In the genomic region with DNA sequence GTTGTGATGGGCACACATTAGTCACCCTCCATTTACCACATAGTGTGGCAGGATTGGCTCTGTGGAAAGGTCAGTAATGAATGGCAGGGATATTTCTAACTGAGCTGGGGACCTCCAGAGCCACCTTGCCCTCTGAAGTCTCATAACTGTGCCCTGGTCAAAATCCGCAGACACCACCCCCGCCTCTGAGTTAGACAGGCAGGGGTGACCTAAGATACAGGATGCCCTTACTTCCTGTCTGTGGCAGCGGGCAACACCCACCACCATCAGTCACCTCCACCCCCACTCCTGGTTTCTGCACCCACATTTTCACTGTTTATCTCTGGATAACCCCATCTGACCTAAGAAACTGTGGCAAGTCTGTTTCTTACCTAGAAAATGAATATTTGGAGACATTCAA, we compare ENCODE assay signal across 2 cellular contexts.
TF ChIP-seq lines count a peak whose summit lies in the region.

No MANE protein-coding gene starts in this region.

TF ChIP-seq in WTC11, 78 proteins besides CTCF, POLR2A, EP300 and RAD21:
- TF ChIP-seq ZNF232 (CRISPR knock-in tag; IDR thresholded peaks at IDR 0.05) (no peak), CREM (CRISPR knock-in tag; IDR thresholded peaks at IDR 0.05) (no peak), ZNF671 (CRISPR knock-in tag; IDR thresholded peaks at IDR 0.05) (no peak), JUN (CRISPR knock-in tag; IDR thresholded peaks at IDR 0.05) (no peak)
- TF ChIP-seq, protein P1, sequence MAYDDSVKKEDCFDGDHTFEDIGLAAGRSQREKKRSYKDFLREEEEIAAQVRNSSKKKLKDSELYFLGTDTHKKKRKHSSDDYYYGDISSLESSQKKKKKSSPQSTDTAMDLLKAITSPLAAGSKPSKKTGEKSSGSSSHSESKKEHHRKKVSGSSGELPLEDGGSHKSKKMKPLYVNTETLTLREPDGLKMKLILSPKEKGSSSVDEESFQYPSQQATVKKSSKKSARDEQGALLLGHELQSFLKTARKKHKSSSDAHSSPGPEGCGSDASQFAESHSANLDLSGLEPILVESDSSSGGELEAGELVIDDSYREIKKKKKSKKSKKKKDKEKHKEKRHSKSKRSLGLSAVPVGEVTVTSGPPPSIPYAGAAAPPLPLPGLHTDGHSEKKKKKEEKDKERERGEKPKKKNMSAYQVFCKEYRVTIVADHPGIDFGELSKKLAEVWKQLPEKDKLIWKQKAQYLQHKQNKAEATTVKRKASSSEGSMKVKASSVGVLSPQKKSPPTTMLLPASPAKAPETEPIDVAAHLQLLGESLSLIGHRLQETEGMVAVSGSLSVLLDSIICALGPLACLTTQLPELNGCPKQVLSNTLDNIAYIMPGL (CRISPR knock-in tag; IDR thresholded peaks at IDR 0.05): no peak
- TF ChIP-seq, protein P2, sequence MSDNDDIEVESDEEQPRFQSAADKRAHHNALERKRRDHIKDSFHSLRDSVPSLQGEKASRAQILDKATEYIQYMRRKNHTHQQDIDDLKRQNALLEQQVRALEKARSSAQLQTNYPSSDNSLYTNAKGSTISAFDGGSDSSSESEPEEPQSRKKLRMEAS (CRISPR knock-in tag; IDR thresholded peaks at IDR 0.05): no peak
- TF ChIP-seq, protein P3, sequence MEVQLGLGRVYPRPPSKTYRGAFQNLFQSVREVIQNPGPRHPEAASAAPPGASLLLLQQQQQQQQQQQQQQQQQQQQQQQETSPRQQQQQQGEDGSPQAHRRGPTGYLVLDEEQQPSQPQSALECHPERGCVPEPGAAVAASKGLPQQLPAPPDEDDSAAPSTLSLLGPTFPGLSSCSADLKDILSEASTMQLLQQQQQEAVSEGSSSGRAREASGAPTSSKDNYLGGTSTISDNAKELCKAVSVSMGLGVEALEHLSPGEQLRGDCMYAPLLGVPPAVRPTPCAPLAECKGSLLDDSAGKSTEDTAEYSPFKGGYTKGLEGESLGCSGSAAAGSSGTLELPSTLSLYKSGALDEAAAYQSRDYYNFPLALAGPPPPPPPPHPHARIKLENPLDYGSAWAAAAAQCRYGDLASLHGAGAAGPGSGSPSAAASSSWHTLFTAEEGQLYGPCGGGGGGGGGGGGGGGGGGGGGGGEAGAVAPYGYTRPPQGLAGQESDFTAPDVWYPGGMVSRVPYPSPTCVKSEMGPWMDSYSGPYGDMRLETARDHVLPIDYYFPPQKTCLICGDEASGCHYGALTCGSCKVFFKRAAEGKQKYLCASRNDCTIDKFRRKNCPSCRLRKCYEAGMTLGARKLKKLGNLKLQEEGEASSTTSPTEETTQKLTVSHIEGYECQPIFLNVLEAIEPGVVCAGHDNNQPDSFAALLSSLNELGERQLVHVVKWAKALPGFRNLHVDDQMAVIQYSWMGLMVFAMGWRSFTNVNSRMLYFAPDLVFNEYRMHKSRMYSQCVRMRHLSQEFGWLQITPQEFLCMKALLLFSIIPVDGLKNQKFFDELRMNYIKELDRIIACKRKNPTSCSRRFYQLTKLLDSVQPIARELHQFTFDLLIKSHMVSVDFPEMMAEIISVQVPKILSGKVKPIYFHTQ (CRISPR knock-in tag; IDR thresholded peaks at IDR 0.05): no peak
- TF ChIP-seq, protein P4, sequence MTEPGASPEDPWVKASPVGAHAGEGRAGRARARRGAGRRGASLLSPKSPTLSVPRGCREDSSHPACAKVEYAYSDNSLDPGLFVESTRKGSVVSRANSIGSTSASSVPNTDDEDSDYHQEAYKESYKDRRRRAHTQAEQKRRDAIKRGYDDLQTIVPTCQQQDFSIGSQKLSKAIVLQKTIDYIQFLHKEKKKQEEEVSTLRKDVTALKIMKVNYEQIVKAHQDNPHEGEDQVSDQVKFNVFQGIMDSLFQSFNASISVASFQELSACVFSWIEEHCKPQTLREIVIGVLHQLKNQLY (CRISPR knock-in tag; IDR thresholded peaks at IDR 0.05): no peak

TF ChIP-seq in H1, 55 proteins besides CTCF, POLR2A, EP300 and RAD21:
- TF ChIP-seq SP4 (IDR thresholded peaks at IDR 0.05; ENCODE audit: low read length) (no peak), EGR1 (IDR thresholded peaks at IDR 0.05; ENCODE audit: borderline replicate concordance, low read depth, low read length) (no peak), CHD2 (IDR thresholded peaks at IDR 0.05; ENCODE audit: low read length) (no peak), TBP (IDR thresholded peaks at IDR 0.05; ENCODE audit: low read depth, low read length) (no peak), KDM5A (IDR thresholded peaks at IDR 0.05; ENCODE audit: low read length) (no peak), TAF1 (IDR thresholded peaks at IDR 0.05; ENCODE audit: low read depth, low read length) (no peak)
- TF ChIP-seq, protein P5, sequence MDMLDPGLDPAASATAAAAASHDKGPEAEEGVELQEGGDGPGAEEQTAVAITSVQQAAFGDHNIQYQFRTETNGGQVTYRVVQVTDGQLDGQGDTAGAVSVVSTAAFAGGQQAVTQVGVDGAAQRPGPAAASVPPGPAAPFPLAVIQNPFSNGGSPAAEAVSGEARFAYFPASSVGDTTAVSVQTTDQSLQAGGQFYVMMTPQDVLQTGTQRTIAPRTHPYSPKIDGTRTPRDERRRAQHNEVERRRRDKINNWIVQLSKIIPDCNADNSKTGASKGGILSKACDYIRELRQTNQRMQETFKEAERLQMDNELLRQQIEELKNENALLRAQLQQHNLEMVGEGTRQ (IDR thresholded peaks at IDR 0.05; ENCODE audit: low read length): no peak
- TF ChIP-seq, protein P6, sequence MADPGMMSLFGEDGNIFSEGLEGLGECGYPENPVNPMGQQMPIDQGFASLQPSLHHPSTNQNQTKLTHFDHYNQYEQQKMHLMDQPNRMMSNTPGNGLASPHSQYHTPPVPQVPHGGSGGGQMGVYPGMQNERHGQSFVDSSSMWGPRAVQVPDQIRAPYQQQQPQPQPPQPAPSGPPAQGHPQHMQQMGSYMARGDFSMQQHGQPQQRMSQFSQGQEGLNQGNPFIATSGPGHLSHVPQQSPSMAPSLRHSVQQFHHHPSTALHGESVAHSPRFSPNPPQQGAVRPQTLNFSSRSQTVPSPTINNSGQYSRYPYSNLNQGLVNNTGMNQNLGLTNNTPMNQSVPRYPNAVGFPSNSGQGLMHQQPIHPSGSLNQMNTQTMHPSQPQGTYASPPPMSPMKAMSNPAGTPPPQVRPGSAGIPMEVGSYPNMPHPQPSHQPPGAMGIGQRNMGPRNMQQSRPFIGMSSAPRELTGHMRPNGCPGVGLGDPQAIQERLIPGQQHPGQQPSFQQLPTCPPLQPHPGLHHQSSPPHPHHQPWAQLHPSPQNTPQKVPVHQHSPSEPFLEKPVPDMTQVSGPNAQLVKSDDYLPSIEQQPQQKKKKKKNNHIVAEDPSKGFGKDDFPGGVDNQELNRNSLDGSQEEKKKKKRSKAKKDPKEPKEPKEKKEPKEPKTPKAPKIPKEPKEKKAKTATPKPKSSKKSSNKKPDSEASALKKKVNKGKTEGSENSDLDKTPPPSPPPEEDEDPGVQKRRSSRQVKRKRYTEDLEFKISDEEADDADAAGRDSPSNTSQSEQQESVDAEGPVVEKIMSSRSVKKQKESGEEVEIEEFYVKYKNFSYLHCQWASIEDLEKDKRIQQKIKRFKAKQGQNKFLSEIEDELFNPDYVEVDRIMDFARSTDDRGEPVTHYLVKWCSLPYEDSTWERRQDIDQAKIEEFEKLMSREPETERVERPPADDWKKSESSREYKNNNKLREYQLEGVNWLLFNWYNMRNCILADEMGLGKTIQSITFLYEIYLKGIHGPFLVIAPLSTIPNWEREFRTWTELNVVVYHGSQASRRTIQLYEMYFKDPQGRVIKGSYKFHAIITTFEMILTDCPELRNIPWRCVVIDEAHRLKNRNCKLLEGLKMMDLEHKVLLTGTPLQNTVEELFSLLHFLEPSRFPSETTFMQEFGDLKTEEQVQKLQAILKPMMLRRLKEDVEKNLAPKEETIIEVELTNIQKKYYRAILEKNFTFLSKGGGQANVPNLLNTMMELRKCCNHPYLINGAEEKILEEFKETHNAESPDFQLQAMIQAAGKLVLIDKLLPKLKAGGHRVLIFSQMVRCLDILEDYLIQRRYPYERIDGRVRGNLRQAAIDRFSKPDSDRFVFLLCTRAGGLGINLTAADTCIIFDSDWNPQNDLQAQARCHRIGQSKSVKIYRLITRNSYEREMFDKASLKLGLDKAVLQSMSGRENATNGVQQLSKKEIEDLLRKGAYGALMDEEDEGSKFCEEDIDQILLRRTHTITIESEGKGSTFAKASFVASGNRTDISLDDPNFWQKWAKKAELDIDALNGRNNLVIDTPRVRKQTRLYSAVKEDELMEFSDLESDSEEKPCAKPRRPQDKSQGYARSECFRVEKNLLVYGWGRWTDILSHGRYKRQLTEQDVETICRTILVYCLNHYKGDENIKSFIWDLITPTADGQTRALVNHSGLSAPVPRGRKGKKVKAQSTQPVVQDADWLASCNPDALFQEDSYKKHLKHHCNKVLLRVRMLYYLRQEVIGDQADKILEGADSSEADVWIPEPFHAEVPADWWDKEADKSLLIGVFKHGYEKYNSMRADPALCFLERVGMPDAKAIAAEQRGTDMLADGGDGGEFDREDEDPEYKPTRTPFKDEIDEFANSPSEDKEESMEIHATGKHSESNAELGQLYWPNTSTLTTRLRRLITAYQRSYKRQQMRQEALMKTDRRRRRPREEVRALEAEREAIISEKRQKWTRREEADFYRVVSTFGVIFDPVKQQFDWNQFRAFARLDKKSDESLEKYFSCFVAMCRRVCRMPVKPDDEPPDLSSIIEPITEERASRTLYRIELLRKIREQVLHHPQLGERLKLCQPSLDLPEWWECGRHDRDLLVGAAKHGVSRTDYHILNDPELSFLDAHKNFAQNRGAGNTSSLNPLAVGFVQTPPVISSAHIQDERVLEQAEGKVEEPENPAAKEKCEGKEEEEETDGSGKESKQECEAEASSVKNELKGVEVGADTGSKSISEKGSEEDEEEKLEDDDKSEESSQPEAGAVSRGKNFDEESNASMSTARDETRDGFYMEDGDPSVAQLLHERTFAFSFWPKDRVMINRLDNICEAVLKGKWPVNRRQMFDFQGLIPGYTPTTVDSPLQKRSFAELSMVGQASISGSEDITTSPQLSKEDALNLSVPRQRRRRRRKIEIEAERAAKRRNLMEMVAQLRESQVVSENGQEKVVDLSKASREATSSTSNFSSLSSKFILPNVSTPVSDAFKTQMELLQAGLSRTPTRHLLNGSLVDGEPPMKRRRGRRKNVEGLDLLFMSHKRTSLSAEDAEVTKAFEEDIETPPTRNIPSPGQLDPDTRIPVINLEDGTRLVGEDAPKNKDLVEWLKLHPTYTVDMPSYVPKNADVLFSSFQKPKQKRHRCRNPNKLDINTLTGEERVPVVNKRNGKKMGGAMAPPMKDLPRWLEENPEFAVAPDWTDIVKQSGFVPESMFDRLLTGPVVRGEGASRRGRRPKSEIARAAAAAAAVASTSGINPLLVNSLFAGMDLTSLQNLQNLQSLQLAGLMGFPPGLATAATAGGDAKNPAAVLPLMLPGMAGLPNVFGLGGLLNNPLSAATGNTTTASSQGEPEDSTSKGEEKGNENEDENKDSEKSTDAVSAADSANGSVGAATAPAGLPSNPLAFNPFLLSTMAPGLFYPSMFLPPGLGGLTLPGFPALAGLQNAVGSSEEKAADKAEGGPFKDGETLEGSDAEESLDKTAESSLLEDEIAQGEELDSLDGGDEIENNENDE (IDR thresholded peaks at IDR 0.05; ENCODE audit: insufficient replicate concordance, low read length): no peak
TF ChIP-seq in H1: peak in this region for 0.
